In genomic region chr1:232110281-232111090, GRCh38 we compare ENCODE assay signal across 14 cellular contexts.
DNase-seq lines count a peak whose midpoint lies in the region; ATAC-seq and TF ChIP-seq lines count a peak whose summit lies in the region.
"Had no signal": no experiment of that assay in that cellular context is flagged by ENCODE, and none has a peak within 500 bp of the region (broad histone marks: within the 10 kb centered on the region; RNA-seq: fewer than 3 reads in every experiment).

No MANE protein-coding gene starts in this region.

- H3K36me3 Mint-ChIP-seq in neural progenitor cell, result no peaks in the 10 kb centered on the region
- H3K36me3 Mint-ChIP-seq: CD8-positive, alpha-beta T cell had no signal

- H3K27ac ChIP-seq in SJSA1, result peak overlapping the region; percentile 70
- H3K27ac ChIP-seq in neural progenitor cell, result peak overlapping the region; percentile 54
- H3K27ac ChIP-seq: pancreas had no signal

- ATAC-seq in stimulated activated naive CD8-positive, alpha-beta T cell treated with anti-CD3 and anti-CD28 coated beads, Interleukin-15, amount 100 ng/mL, for 72 hours, result no peak
- ATAC-seq in HG03520 (IDR thresholded peaks at IDR 0.05; ENCODE audit: unreplicated experiment), result no peak
- ATAC-seq: CD8-positive, alpha-beta T cell; left colon; pancreas had no signal

- H3K4me1 ChIP-seq in SJSA1 (replicated peaks) (peaks cover 19% of the 10 kb centered on the region), neural progenitor cell (peaks cover 51% of the 10 kb centered on the region)
- H3K4me1 ChIP-seq: pancreas had no signal

- TF ChIP-seq CTCF in fibroblast of villous mesenchyme (IDR thresholded peaks at IDR 0.05; ENCODE audit: insufficient read depth, low read depth, low read length) (no peak), neural progenitor cell (IDR thresholded peaks at IDR 0.05) (no peak)

- H3K36me3 ChIP-seq in SJSA1 (no peaks in the 10 kb centered on the region), neural progenitor cell (no peaks in the 10 kb centered on the region)
- H3K36me3 ChIP-seq: pancreas had no signal

- H3K9ac ChIP-seq in neural progenitor cell, result no peak overlapping the region

- H3K4me2 ChIP-seq in neural progenitor cell, result peak overlapping the region; percentile 70

- DNase-seq in ELR (ENCODE audit: low read depth) (peak; percentile 13), SJSA1 (ENCODE audit: low read depth in 1 of 2, low spot score in 2 of 2) (peak; percentile 61 to 79), fibroblast of villous mesenchyme (ENCODE audit: low read depth) (peak; percentile 93), neural progenitor cell (ENCODE audit: low spot score) (peak; percentile 89), SHP77 (lab: John Stamatoyannopoulos, UW) (no peak)
- DNase-seq in stimulated activated naive CD8-positive, alpha-beta T cell treated with anti-CD3 and anti-CD28 coated beads, Interleukin-15, amount 100 ng/mL, for 72 hours, result no peak
- no peak for DNase-seq in stimulated activated CD8-positive, alpha-beta memory T cell treated with anti-CD3 and anti-CD28 coated beads, Interleukin-4, amount 100 ng/mL, for 48 hours
- DNase-seq: activated CD4-positive, alpha-beta T cell treated with anti-CD3 and anti-CD28 coated beads for 1 hour; CD8-positive, alpha-beta T cell; left colon; NCI-H1417; stimulated activated naive CD4-positive, alpha-beta T cell treated with Interleukin-2 at 50 U/mL for 16 hours had no signal

- H3K9me3 Mint-ChIP-seq in neural progenitor cell, result peaks cover 2% of the 10 kb centered on the region
- no peaks in the 10 kb centered on the region for H3K9me3 Mint-ChIP-seq in stimulated activated naive CD8-positive, alpha-beta T cell treated with anti-CD3 and anti-CD28 coated beads, Interleukin-15, amount 100 ng/mL, for 72 hours
- H3K9me3 Mint-ChIP-seq: CD8-positive, alpha-beta T cell had no signal

- H3K9me3 ChIP-seq in SJSA1 (replicated peaks), result no peaks in the 10 kb centered on the region
- no peaks in the 10 kb centered on the region for H3K9me3 ChIP-seq in neural progenitor cell (ENCODE audit: low read depth)
- H3K9me3 ChIP-seq: pancreas had no signal

- H3F3A ChIP-seq in neural progenitor cell (ENCODE audit: low read depth), result peaks cover 31% of the 10 kb centered on the region

- no peaks in the 10 kb centered on the region for H3K27me3 ChIP-seq in SJSA1 (replicated peaks)
- no peaks in the 10 kb centered on the region for H3K27me3 ChIP-seq in neural progenitor cell
- H3K27me3 ChIP-seq: pancreas had no signal

- no peaks in the 10 kb centered on the region for H4K20me1 ChIP-seq in neural progenitor cell (ENCODE audit: low read depth)

- peak overlapping the region; percentile 57 for H3K4me3 Mint-ChIP-seq in neural progenitor cell
- no peak overlapping the region for H3K4me3 Mint-ChIP-seq in stimulated activated naive CD8-positive, alpha-beta T cell treated with anti-CD3 and anti-CD28 coated beads, Interleukin-15, amount 100 ng/mL, for 72 hours
- H3K4me3 Mint-ChIP-seq: CD8-positive, alpha-beta T cell had no signal

- peak overlapping the region; percentile 85 for H3K27ac Mint-ChIP-seq in neural progenitor cell
- peak overlapping the region in 1 of 2 donors; percentile 55 for H3K27ac Mint-ChIP-seq in stimulated activated naive CD8-positive, alpha-beta T cell treated with anti-CD3 and anti-CD28 coated beads, Interleukin-15, amount 100 ng/mL, for 72 hours
- H3K27ac Mint-ChIP-seq: CD8-positive, alpha-beta T cell had no signal

- H3K4me3 ChIP-seq in SJSA1 (no peak overlapping the region), fibroblast of villous mesenchyme (ENCODE audit: low read depth, low read length) (no peak overlapping the region), neural progenitor cell (no peak overlapping the region)
- H3K4me3 ChIP-seq: pancreas had no signal

- H2AFZ ChIP-seq in neural progenitor cell (replicated peaks), result peak overlapping the region; percentile 60

- peaks cover 54% of the 10 kb centered on the region for H3K4me1 Mint-ChIP-seq in neural progenitor cell
- H3K4me1 Mint-ChIP-seq in stimulated activated naive CD8-positive, alpha-beta T cell treated with anti-CD3 and anti-CD28 coated beads, Interleukin-15, amount 100 ng/mL, for 72 hours, result no peaks in the 10 kb centered on the region

- peaks cover 13% of the 10 kb centered on the region for H3K27me3 Mint-ChIP-seq in neural progenitor cell (ENCODE audit: insufficient read depth, low read depth)
- H3K27me3 Mint-ChIP-seq in stimulated activated naive CD8-positive, alpha-beta T cell treated with anti-CD3 and anti-CD28 coated beads, Interleukin-15, amount 100 ng/mL, for 72 hours, result peaks cover 36% of the 10 kb centered on the region

- no peaks in the 10 kb centered on the region for H3K79me2 ChIP-seq in neural progenitor cell (ENCODE audit: low read depth)

Comparison
In these comparisons a context has a peak if more than half of its experiments do, and no peak if none do; other contexts are left out.
1. DNase-seq: peak in ELR (single experiment), SJSA1 (2 of 2), fibroblast of villous mesenchyme (single experiment) and neural progenitor cell (single experiment); none in stimulated activated naive CD8-positive, alpha-beta T cell treated with anti-CD3 and anti-CD28 coated beads, Interleukin-15, amount 100 ng/mL, for 72 hours (0 of 2), SHP77 (0 of 2) and stimulated activated CD8-positive, alpha-beta memory T cell treated with anti-CD3 and anti-CD28 coated beads, Interleukin-4, amount 100 ng/mL, for 48 hours (single experiment).